Comparison of ENCODE assay signal across 30 cellular contexts in the genomic region with DNA sequence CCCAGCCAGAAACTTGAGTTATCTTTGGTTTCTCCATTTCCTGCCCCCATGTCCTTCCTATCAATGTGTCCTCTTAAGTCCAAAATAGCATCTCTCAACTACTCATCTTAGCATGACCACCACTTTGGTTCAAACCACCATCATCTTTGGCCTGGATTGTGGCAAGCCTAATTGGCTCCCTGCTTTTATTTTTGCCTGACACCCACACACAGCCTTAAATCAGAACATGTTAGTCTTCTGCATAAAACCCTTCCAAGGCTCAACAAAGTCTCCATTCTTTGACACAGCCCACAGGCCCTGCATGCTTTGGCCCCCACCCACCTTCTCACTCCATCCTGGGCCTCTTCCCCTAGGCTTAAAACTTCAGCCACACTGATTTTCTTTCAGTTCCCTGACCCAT. TPM values are rescaled to one million over a fixed set of nuclear protein-coding genes. Genes with fewer than 3 reads are reported as not detected.
DNase-seq lines count a peak whose midpoint lies in the region; ATAC-seq and TF ChIP-seq lines count a peak whose summit lies in the region.
"Had no signal": no experiment of that assay in that cellular context is flagged by ENCODE, and none has a peak within 500 bp of the region (broad histone marks: within the 10 kb centered on the region; RNA-seq: fewer than 3 reads in every experiment).

No MANE protein-coding gene starts in this region.

- no peaks in the 10 kb centered on the region for H3K27me3 ChIP-seq in CD4-positive, CD25-positive, alpha-beta regulatory T cell (ENCODE audit: control insufficient read depth, insufficient read depth, low read length)
- H3K27me3 ChIP-seq in RWPE2 (ENCODE audit: insufficient read depth, poor library complexity, severe bottlenecking) (no peaks in the 10 kb centered on the region), hepatocyte (no peaks in the 10 kb centered on the region), foreskin keratinocyte (no peaks in the 10 kb centered on the region)
- H3K27me3 ChIP-seq: pancreas had no signal

- H3K27me3 Mint-ChIP-seq in CD4-positive, CD25-positive, alpha-beta regulatory T cell = no peaks in the 10 kb centered on the region
- H3K27me3 Mint-ChIP-seq: activated CD8-positive, alpha-beta T cell treated with anti-CD3 and anti-CD28 coated beads for 36 hours; IgD-negative memory B cell; T-helper 17 cell had no signal

- peaks cover 12 to 33% (median 19%) of the 10 kb centered on the region in 4 donors for H3K4me1 Mint-ChIP-seq in CD4-positive, CD25-positive, alpha-beta regulatory T cell

- H4K20me1 ChIP-seq in hepatocyte (ENCODE audit: insufficient read depth, poor library complexity, severe bottlenecking) = peaks cover 21% of the 10 kb centered on the region

- H3K27ac ChIP-seq in CD4-positive, CD25-positive, alpha-beta regulatory T cell (ENCODE audit: insufficient read depth, low read length, poor library complexity, severe bottlenecking) = peak overlapping the region; percentile 5
- peak overlapping the region; percentile 100 for H3K27ac ChIP-seq in RWPE2 (ENCODE audit: poor library complexity, severe bottlenecking)
- peak overlapping the region; percentile 48 for H3K27ac ChIP-seq in hepatocyte
- peak overlapping the region; percentile 61 for H3K27ac ChIP-seq in temporal lobe (ENCODE audit: low read depth, low read length)
- no peak overlapping the region for H3K27ac ChIP-seq in foreskin keratinocyte

- peaks cover 34% of the 10 kb centered on the region for H3K79me2 ChIP-seq in hepatocyte

- H2AFZ ChIP-seq in hepatocyte = no peak overlapping the region

- no peaks in the 10 kb centered on the region for H3K9me2 ChIP-seq in hepatocyte (replicated peaks; ENCODE audit: insufficient read depth)
- H3K9me2 ChIP-seq: SK-N-SH had no signal

- no peaks in the 10 kb centered on the region for H3K9me3 Mint-ChIP-seq in CD4-positive, CD25-positive, alpha-beta regulatory T cell
- H3K9me3 Mint-ChIP-seq: activated CD8-positive, alpha-beta T cell treated with anti-CD3 and anti-CD28 coated beads for 36 hours; activated naive CD4-positive, alpha-beta T cell treated with anti-CD3 and anti-CD28 coated beads for 36 hours; IgD-negative memory B cell; nephron had no signal

- no peak overlapping the region for H3K27ac Mint-ChIP-seq in CD4-positive, CD25-positive, alpha-beta regulatory T cell
- H3K27ac Mint-ChIP-seq: activated CD8-positive, alpha-beta T cell treated with anti-CD3 and anti-CD28 coated beads for 36 hours; activated naive CD4-positive, alpha-beta T cell treated with anti-CD3 and anti-CD28 coated beads for 36 hours; CD14-positive monocyte; IgD-negative memory B cell; nephron; T-helper 17 cell had no signal

- H3K4me3 ChIP-seq in CD4-positive, CD25-positive, alpha-beta regulatory T cell (ENCODE audit: low read depth, low read length) = no peak overlapping the region
- H3K4me3 ChIP-seq in RWPE2 (ENCODE audit: severe bottlenecking) (no peak overlapping the region), hepatocyte (no peak overlapping the region)
- H3K4me3 ChIP-seq: lung, pancreas, skin epidermis had no signal

- DNase-seq in CD4-positive, CD25-positive, alpha-beta regulatory T cell = no peak
- DNase-seq in RWPE2 (ENCODE audit: low spot score) (no peak), hepatocyte (ENCODE audit: low spot score) (no peak), GDM1 (lab: John Stamatoyannopoulos, UW) (no peak), hypothalamus (lab: John Stamatoyannopoulos, UW) (no peak), foreskin keratinocyte (no peak)
- DNase-seq: activated CD4-positive, alpha-beta T cell treated with anti-CD3 and anti-CD28 coated beads for 1 hour; activated CD8-positive, alpha-beta memory T cell treated with anti-CD3 and anti-CD28 coated beads, Interleukin-2, amount 50 U/mL, for 48 hours; activated CD8-positive, alpha-beta T cell treated with anti-CD3 and anti-CD28 coated beads for 36 hours; activated naive CD4-positive, alpha-beta T cell treated with anti-CD3 and anti-CD28 coated beads for 36 hours; Calu3; central memory CD4-positive, alpha-beta T cell; DMS79; GF-D8; NCI-H187; NCI-H2171; NCI-H510A; retina; SK-N-SH; stimulated activated CD4-positive, alpha-beta T cell treated with anti-CD3 and anti-CD28 coated beads, Interleukin-1b, Interleukin-23, amount 100 ng/mL, for 48 hours; stimulated activated naive CD8-positive, alpha-beta T cell treated with anti-CD3 and anti-CD28 coated beads, Interleukin-15, Interleukin-2, amounts not matched to agents 100 U/mL and 50 U/mL, for 24 hours; T-helper 17 cell had no signal

- TF ChIP-seq CTCF in RWPE2 (IDR thresholded peaks at IDR 0.05; ENCODE audit: poor library complexity, severe bottlenecking) (no peak), hepatocyte (IDR thresholded peaks at IDR 0.05; ENCODE audit: poor library complexity) (no peak), foreskin keratinocyte (conservative IDR thresholded peaks at IDR 0.05) (no peak)

- no peaks in the 10 kb centered on the region for H3K9me3 ChIP-seq in CD4-positive, CD25-positive, alpha-beta regulatory T cell (ENCODE audit: control insufficient read depth in 2 of 2, low read length in 2 of 2)
- H3K9me3 ChIP-seq in RWPE2 (ENCODE audit: severe bottlenecking) (no peaks in the 10 kb centered on the region), hepatocyte (ENCODE audit: low read depth) (no peaks in the 10 kb centered on the region)
- H3K9me3 ChIP-seq: pancreas, SK-N-SH had no signal

- H3K4me2 ChIP-seq in hepatocyte = no peak overlapping the region
- H3K4me2 ChIP-seq: SK-N-SH had no signal

- H3K4me3 Mint-ChIP-seq in CD4-positive, CD25-positive, alpha-beta regulatory T cell = no peak overlapping the region
- H3K4me3 Mint-ChIP-seq: activated CD8-positive, alpha-beta T cell treated with anti-CD3 and anti-CD28 coated beads for 36 hours; activated naive CD4-positive, alpha-beta T cell treated with anti-CD3 and anti-CD28 coated beads for 36 hours; CD14-positive monocyte; IgD-negative memory B cell; nephron; T-helper 17 cell had no signal

- no peaks in the 10 kb centered on the region for H3K36me3 ChIP-seq in CD4-positive, CD25-positive, alpha-beta regulatory T cell (ENCODE audit: control insufficient read depth, insufficient read depth, low read length)
- H3K36me3 ChIP-seq in RWPE2 (ENCODE audit: low read depth) (no peaks in the 10 kb centered on the region), hepatocyte (replicated peaks; ENCODE audit: insufficient read depth, low read depth) (no peaks in the 10 kb centered on the region)
- H3K36me3 ChIP-seq: pancreas had no signal

- H3K4me1 ChIP-seq in CD4-positive, CD25-positive, alpha-beta regulatory T cell (ENCODE audit: control insufficient read depth, insufficient read depth, low read length, poor library complexity, severe bottlenecking) = peaks cover 18% of the 10 kb centered on the region
- H3K4me1 ChIP-seq in RWPE2 (ENCODE audit: insufficient read depth, poor library complexity, severe bottlenecking) (peaks cover 8% of the 10 kb centered on the region), hepatocyte (ENCODE audit: insufficient read depth) (peaks cover 40% of the 10 kb centered on the region), foreskin keratinocyte (peaks cover 6% of the 10 kb centered on the region)

- no peaks in the 10 kb centered on the region for H3K36me3 Mint-ChIP-seq in CD4-positive, CD25-positive, alpha-beta regulatory T cell
- H3K36me3 Mint-ChIP-seq: IgD-negative memory B cell had no signal

- no peak for ATAC-seq in CD4-positive, CD25-positive, alpha-beta regulatory T cell (ENCODE audit: low read depth in 2 of 2)
- no peak for ATAC-seq in RWPE2 (ENCODE audit: low read depth)
- no peak for ATAC-seq in foreskin keratinocyte
- ATAC-seq: activated CD8-positive, alpha-beta T cell treated with anti-CD3 and anti-CD28 coated beads for 36 hours; HCT116; pancreas; stimulated activated naive CD8-positive, alpha-beta T cell treated with anti-CD3 and anti-CD28 coated beads, Interleukin-15, Interleukin-2, amounts not matched to agents 100 U/mL and 50 U/mL, for 24 hours; T-helper 17 cell had no signal

RNA-seq across cellular contexts. Expression of a gene that starts 2.0 kb away (rescaled TPM):
- 198 TPM for total RNA-seq in CD4-positive, CD25-positive, alpha-beta regulatory T cell
- 100 to 1,000 TPM; 157 to 270 (median 180) TPM for polyA plus RNA-seq in CD4-positive, CD25-positive, alpha-beta regulatory T cell
- total RNA-seq in hepatocyte (55.1 and 65.9 TPM in 2 replicates), temporal lobe (27.8 TPM), foreskin keratinocyte (105 and 139 TPM in 2 replicates)
- polyA plus RNA-seq in hepatocyte (90.4 and 104 TPM in 2 replicates), foreskin keratinocyte (76.4 and 110 TPM in 2 replicates)

RNA-seq across cellular contexts. Expression of a gene that starts 43.7 kb away (rescaled TPM):
- 0.76 TPM for total RNA-seq in CD4-positive, CD25-positive, alpha-beta regulatory T cell
- polyA plus RNA-seq in CD4-positive, CD25-positive, alpha-beta regulatory T cell = 1 to 10 TPM; 1.4 to 8.3 (median 3.5) TPM
- total RNA-seq in hepatocyte (159 and 166 TPM in 2 replicates), temporal lobe (68.6 TPM), foreskin keratinocyte (39.8 and 53.7 TPM in 2 replicates)
- polyA plus RNA-seq in hepatocyte (214 and 222 TPM in 2 replicates), foreskin keratinocyte (35.0 and 58.5 TPM in 2 replicates)

Comparison
In these comparisons a context has a peak if more than half of its experiments do, and no peak if none do; other contexts are left out.
1. RNA of a gene that starts 43.7 kb away (total RNA-seq): 159 to 166 TPM in hepatocyte, 68.6 TPM in temporal lobe (single experiment) and 39.8 to 53.7 TPM in foreskin keratinocyte; 0.76 TPM in CD4-positive, CD25-positive, alpha-beta regulatory T cell (single experiment); every median in the first group is over 10 times any median in the second.